In the genomic region with DNA sequence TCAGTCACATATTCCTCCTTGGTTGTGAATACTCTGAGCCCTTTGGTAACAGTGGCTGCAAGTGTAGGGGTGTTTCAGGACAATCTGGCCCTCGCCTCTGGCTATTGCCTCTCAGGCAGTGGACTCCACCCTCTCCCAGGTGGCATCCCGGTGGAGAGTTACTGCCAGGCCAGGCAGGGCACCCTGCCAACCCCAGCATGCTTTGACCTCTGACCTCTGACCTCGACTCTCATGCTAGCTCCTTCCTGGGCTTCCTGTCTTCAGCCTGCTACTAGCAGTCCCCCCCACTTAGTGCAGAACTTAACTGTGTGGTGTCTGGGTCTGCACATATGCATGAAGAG, we compare ENCODE assay signal across 2 cellular contexts.
TF ChIP-seq lines count a peak whose summit lies in the region.

No MANE protein-coding gene starts in this region.

TF ChIP-seq in liver, 16 proteins besides CTCF, POLR2A, EP300 and RAD21:
- TF ChIP-seq, protein P1, sequence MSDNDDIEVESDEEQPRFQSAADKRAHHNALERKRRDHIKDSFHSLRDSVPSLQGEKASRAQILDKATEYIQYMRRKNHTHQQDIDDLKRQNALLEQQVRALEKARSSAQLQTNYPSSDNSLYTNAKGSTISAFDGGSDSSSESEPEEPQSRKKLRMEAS (IDR thresholded peaks at IDR 0.05), result no peak
- TF ChIP-seq NR2F2 (IDR thresholded peaks at IDR 0.05), result peak; percentile 96

TF ChIP-seq in HepG2, 621 proteins besides CTCF, POLR2A, EP300 and RAD21:
- no peak for TF ChIP-seq ZMYM4 (CRISPR knock-in tag; IDR thresholded peaks at IDR 0.05)
- TF ChIP-seq SPEN (CRISPR knock-in tag; IDR thresholded peaks at IDR 0.05; ENCODE audit: low read depth), result no peak
- TF ChIP-seq, protein P2, sequence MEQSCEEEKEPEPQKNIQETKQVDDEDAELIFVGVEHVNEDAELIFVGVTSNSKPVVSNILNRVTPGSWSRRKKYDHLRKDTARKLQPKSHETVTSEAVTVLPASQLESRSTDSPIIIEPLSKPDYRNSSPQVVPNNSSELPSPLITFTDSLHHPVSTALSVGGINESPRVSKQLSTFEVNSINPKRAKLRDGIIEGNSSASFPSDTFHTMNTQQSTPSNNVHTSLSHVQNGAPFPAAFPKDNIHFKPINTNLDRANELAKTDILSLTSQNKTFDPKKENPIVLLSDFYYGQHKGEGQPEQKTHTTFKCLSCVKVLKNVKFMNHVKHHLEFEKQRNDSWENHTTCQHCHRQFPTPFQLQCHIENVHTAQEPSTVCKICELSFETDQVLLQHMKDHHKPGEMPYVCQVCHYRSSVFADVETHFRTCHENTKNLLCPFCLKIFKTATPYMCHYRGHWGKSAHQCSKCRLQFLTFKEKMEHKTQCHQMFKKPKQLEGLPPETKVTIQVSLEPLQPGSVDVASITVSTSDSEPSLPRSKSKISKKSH (CRISPR knock-in tag; IDR thresholded peaks at IDR 0.05; ENCODE audit: borderline replicate concordance), result no peak
- TF ChIP-seq ZNF674 (CRISPR knock-in tag; IDR thresholded peaks at IDR 0.05; ENCODE audit: low read depth), result no peak
- no peak for TF ChIP-seq ZBTB7A (CRISPR knock-in tag; IDR thresholded peaks at IDR 0.05)
- TF ChIP-seq SALL2 (CRISPR knock-in tag; IDR thresholded peaks at IDR 0.05), result no peak
- TF ChIP-seq KMT2B (CRISPR knock-in tag; IDR thresholded peaks at IDR 0.05), result no peak
- no peak for TF ChIP-seq TP53 (CRISPR knock-in tag; conservative IDR thresholded peaks at IDR 0.05)
- TF ChIP-seq, protein P3, sequence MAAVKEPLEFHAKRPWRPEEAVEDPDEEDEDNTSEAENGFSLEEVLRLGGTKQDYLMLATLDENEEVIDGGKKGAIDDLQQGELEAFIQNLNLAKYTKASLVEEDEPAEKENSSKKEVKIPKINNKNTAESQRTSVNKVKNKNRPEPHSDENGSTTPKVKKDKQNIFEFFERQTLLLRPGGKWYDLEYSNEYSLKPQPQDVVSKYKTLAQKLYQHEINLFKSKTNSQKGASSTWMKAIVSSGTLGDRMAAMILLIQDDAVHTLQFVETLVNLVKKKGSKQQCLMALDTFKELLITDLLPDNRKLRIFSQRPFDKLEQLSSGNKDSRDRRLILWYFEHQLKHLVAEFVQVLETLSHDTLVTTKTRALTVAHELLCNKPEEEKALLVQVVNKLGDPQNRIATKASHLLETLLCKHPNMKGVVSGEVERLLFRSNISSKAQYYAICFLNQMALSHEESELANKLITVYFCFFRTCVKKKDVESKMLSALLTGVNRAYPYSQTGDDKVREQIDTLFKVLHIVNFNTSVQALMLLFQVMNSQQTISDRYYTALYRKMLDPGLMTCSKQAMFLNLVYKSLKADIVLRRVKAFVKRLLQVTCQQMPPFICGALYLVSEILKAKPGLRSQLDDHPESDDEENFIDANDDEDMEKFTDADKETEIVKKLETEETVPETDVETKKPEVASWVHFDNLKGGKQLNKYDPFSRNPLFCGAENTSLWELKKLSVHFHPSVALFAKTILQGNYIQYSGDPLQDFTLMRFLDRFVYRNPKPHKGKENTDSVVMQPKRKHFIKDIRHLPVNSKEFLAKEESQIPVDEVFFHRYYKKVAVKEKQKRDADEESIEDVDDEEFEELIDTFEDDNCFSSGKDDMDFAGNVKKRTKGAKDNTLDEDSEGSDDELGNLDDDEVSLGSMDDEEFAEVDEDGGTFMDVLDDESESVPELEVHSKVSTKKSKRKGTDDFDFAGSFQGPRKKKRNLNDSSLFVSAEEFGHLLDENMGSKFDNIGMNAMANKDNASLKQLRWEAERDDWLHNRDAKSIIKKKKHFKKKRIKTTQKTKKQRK (IDR thresholded peaks at IDR 0.05; ENCODE audit: low read length), result no peak
- no peak for TF ChIP-seq FLYWCH1 (CRISPR knock-in tag; IDR thresholded peaks at IDR 0.05)
